8 cellular contexts compared by ENCODE assay signal in genomic region chr9:128882677-128883590, GRCh38. TPM values are rescaled to one million over a fixed set of nuclear protein-coding genes. Genes with fewer than 3 reads are reported as not detected.
A peak's percentile ranks its signal among the peaks of the same experiment; 100 is the strongest.
DNase-seq lines count a peak whose midpoint lies in the region; ATAC-seq and FAIRE-seq lines count a peak whose summit lies in the region.

No MANE protein-coding gene starts in this region.

- 0 out of 2 replicates have a peak, but pooled peaks cover 1% of the 10 kb centered on the region for H3K4me1 ChIP-seq in iPS DF 6.9 (ENCODE audit: control insufficient read depth, insufficient read depth, low read length)
- peaks cover 2 to 3% of the 10 kb centered on the region in 2 donors for H3K4me1 ChIP-seq in small intestine (ENCODE audit: control insufficient read depth in 2 of 2, insufficient read depth in 1 of 2, low read depth in 1 of 2, low read length in 1 of 2)

- DNase-seq in Caki2 (ENCODE audit: low read depth) (peak; percentile 14), iPS DF 6.9 (ENCODE audit: low read depth, low spot score) (no peak), small intestine (peak; percentile 27), NCI-H1436 (lab: John Stamatoyannopoulos, UW) (no peak), cerebellar nuclear complex (lab: John Stamatoyannopoulos, UW) (no peak)
- DNase-seq in effector CD4-positive, alpha-beta T cell = no peak

- H3K9me3 Mint-ChIP-seq in activated T-helper 17 cell treated with anti-CD3 and anti-CD28 coated beads, Interleukin-2, amount 50 U/mL, for 72 hours = no peaks in the 10 kb centered on the region

- H3K9me3 ChIP-seq in iPS DF 6.9 (ENCODE audit: control insufficient read depth, insufficient read depth, low read length) = no peaks in the 10 kb centered on the region
- no peaks in the 10 kb centered on the region for H3K9me3 ChIP-seq in small intestine (ENCODE audit: control insufficient read depth, low read depth)

- H3K36me3 Mint-ChIP-seq in activated T-helper 17 cell treated with anti-CD3 and anti-CD28 coated beads, Interleukin-2, amount 50 U/mL, for 72 hours (ENCODE audit: low read depth) = peaks cover 53% of the 10 kb centered on the region

- peak; percentile 3 for ATAC-seq in HG03378 (IDR thresholded peaks at IDR 0.05; ENCODE audit: unreplicated experiment)
- ATAC-seq in activated T-helper 17 cell treated with anti-CD3 and anti-CD28 coated beads, Interleukin-2, amount 50 U/mL, for 72 hours (replicated peaks) = peak; percentile 24

- in situ Hi-C loops in Caki2 (cut with HindIII; ENCODE audit: low pct_unique_long_range_greater_than_20kb, low sequenced_read_pairs) = no loop called here

- H3K4me1 Mint-ChIP-seq in activated T-helper 17 cell treated with anti-CD3 and anti-CD28 coated beads, Interleukin-2, amount 50 U/mL, for 72 hours = peaks cover 18% of the 10 kb centered on the region

- H3K27ac Mint-ChIP-seq in activated T-helper 17 cell treated with anti-CD3 and anti-CD28 coated beads, Interleukin-2, amount 50 U/mL, for 72 hours = peak overlapping the region; percentile 91

- WGBS in iPS DF 6.9 (ENCODE audit: insufficient coverage, insufficient read length) = no CpG with 5 or more reads among the region's 19 CpGs
- WGBS in small intestine, 3 donors = 0 to 1% (median 0%) methylated on average over 18 to 19 of the region's 19 CpGs

- H3K4me3 ChIP-seq in iPS DF 6.9 (ENCODE audit: low read length) = peak overlapping the region; percentile 62
- peak overlapping the region; percentile 95 to 96 for H3K4me3 ChIP-seq in small intestine (ENCODE audit: low read depth in 1 of 2, low read length in 2 of 2)

- FAIRE-seq in small intestine (lab: Jason Lieb, UNC) = no peak

- H3K27ac ChIP-seq in iPS DF 6.9 (ENCODE audit: low read length) (no peak overlapping the region), small intestine (ENCODE audit: low read depth in 1 of 2, low read length in 1 of 2) (peak overlapping the region; percentile 75 to 88)

- no peaks in the 10 kb centered on the region for H3K27me3 ChIP-seq in iPS DF 6.9 (ENCODE audit: control insufficient read depth, insufficient read depth, low read length)
- no peaks in the 10 kb centered on the region for H3K27me3 ChIP-seq in small intestine (ENCODE audit: control insufficient read depth in 2 of 2, insufficient read depth in 2 of 2, low read length in 2 of 2)

- peak overlapping the region; percentile 96 for H3K4me3 Mint-ChIP-seq in activated T-helper 17 cell treated with anti-CD3 and anti-CD28 coated beads, Interleukin-2, amount 50 U/mL, for 72 hours

- H3K36me3 ChIP-seq in iPS DF 6.9 (ENCODE audit: control insufficient read depth, insufficient read depth, low read length) (peaks cover 7% of the 10 kb centered on the region; the same call in 1 of the 2 replicates), small intestine (ENCODE audit: control insufficient read depth in 2 of 2, insufficient read depth in 2 of 2, low read length in 2 of 2) (peaks cover 1 to 6% of the 10 kb centered on the region in 2 donors)

- H3K27me3 Mint-ChIP-seq in activated T-helper 17 cell treated with anti-CD3 and anti-CD28 coated beads, Interleukin-2, amount 50 U/mL, for 72 hours = no peaks in the 10 kb centered on the region

RNA-seq across cellular contexts. Expression of gene LRRC8A, which starts 1.0 kb away (rescaled TPM):
- total RNA-seq in Caki2 (2014; rRNA removed; shearing (Covaris generic); ENCODE audit: low replicate concordance) = 16.0 and 25.9 TPM in 2 replicates
- total RNA-seq in activated T-helper 17 cell treated with anti-CD3 and anti-CD28 coated beads, Interleukin-2, amount 50 U/mL, for 72 hours = 10 to 100 TPM; 19.3 to 24.5 TPM
- polyA plus RNA-seq in small intestine = 10 to 100 TPM in 1 of 3 donors, 1 to 10 TPM in 2; 4.1 to 28.4 (median 5.6) TPM

RNA-seq across cellular contexts. Expression of gene KYAT1, which starts 1.2 kb away (rescaled TPM):
- total RNA-seq in Caki2 (2014; rRNA removed; shearing (Covaris generic); ENCODE audit: low replicate concordance) = 11.2 and 24.2 TPM in 2 replicates
- total RNA-seq in activated T-helper 17 cell treated with anti-CD3 and anti-CD28 coated beads, Interleukin-2, amount 50 U/mL, for 72 hours = 10 to 100 TPM; 20.1 to 29.6 TPM
- polyA plus RNA-seq in small intestine = 1 to 10 TPM; 4.1 to 5.6 (median 4.9) TPM

RNA-seq across cellular contexts. Expression of gene PHYHD1, which starts 37.8 kb away (rescaled TPM):
- total RNA-seq in Caki2 (2014; rRNA removed; shearing (Covaris generic); ENCODE audit: low replicate concordance) = not detected in 2 replicates
- under 1 TPM in 1 of 2 donors, not detected in 1; 0.77 TPM for total RNA-seq in activated T-helper 17 cell treated with anti-CD3 and anti-CD28 coated beads, Interleukin-2, amount 50 U/mL, for 72 hours
- 1 to 10 TPM; 1.1 to 6.5 (median 3.2) TPM for polyA plus RNA-seq in small intestine

RNA-seq across cellular contexts. Expression of gene SPOUT1, which starts 53.3 kb away (rescaled TPM):
- 25.0 and 31.7 TPM in 2 replicates for total RNA-seq in Caki2 (2014; rRNA removed; shearing (Covaris generic); ENCODE audit: low replicate concordance)
- 10 to 100 TPM; 51.4 to 80.8 TPM for total RNA-seq in activated T-helper 17 cell treated with anti-CD3 and anti-CD28 coated beads, Interleukin-2, amount 50 U/mL, for 72 hours
- polyA plus RNA-seq in small intestine = 10 to 100 TPM; 21.0 to 25.1 (median 22.8) TPM

Comparison
In these comparisons a context has a peak if more than half of its experiments do, and no peak if none do; other contexts are left out.
1. DNase-seq: peak in Caki2 (single experiment) and small intestine (single experiment); none in iPS DF 6.9 (single experiment), NCI-H1436 (single experiment), cerebellar nuclear complex (0 of 2) and effector CD4-positive, alpha-beta T cell (single experiment).